Comparison of ENCODE assay signal across 8 cellular contexts in the genomic region with DNA sequence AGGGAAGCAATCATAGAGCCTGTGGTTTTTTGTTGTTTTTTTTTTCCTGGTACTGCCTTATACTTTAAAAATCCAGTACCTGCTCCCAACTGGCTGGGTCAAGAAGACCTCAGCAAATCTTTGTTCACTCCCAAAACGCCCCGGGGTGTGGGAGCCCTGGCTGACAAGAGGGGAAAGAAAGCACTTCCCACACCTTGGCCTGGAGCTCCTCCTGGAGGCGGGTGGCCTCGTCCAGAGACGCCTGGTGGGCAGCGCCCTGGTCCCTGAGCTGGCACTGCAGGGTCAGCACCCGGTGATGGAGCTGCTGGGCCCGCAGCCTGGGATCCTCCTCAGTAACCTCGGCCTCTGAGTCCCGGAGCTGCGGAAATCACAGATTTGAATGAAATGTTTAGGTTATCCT. TPM values are rescaled to one million over a fixed set of nuclear protein-coding genes. Genes with fewer than 3 reads are reported as not detected.
A peak's percentile ranks its signal among the peaks of the same experiment; 100 is the strongest.
DNase-seq lines count a peak whose midpoint lies in the region; ATAC-seq and TF ChIP-seq lines count a peak whose summit lies in the region.

No MANE protein-coding gene starts in this region.

- intact Hi-C loops in left lung (cut with DNase I): loop anchor here in 1 of 2 donors (10.0 kb wide), 1 partner anchor 155 kb away; no protein-coding TSS in a partner anchor

- H3K27ac ChIP-seq in left lung: no peak overlapping the region

- ATAC-seq in left lung (peak; percentile 29), esophagus mucosa (no peak)

- peak in 1 of 2 donors; percentile 36 for TF ChIP-seq CTCF in left lung (IDR thresholded peaks at IDR 0.05)

- no peaks in the 10 kb centered on the region for H3K36me3 Mint-ChIP-seq in activated T-cell treated with anti-CD3 and anti-CD28 coated beads, Interleukin-2, amount 50 U/mL, for 24 hours (ENCODE audit: low read depth)

- H3K27me3 ChIP-seq in HAP-1 (ENCODE audit: low read depth) (peaks cover 13% of the 10 kb centered on the region; the same call in 1 of the 2 replicates), left lung (peaks cover 0 to 36% of the 10 kb centered on the region in 2 donors)

- DNase-seq in D341Med (ENCODE audit: low spot score) (peak; percentile 87), HAP-1 (ENCODE audit: low spot score in 2 of 2) (peak; percentile 11 to 73), RPMI7951 (ENCODE audit: low read depth) (peak; percentile 14), left lung (no peak), germinal center (ENCODE audit: low spot score) (no peak), midbrain (lab: John Stamatoyannopoulos, UW) (no peak)
- no peak for DNase-seq in activated T-cell treated with anti-CD3 and anti-CD28 coated beads, Interleukin-2, amount 50 U/mL, for 24 hours

- H3K27ac Mint-ChIP-seq in activated T-cell treated with anti-CD3 and anti-CD28 coated beads, Interleukin-2, amount 50 U/mL, for 24 hours: no peak overlapping the region

- H3K27me3 Mint-ChIP-seq in activated T-cell treated with anti-CD3 and anti-CD28 coated beads, Interleukin-2, amount 50 U/mL, for 24 hours: peaks cover 26% of the 10 kb centered on the region

- H3K36me3 ChIP-seq in HAP-1 (replicated peaks) (no peaks in the 10 kb centered on the region), left lung (no peaks in the 10 kb centered on the region)

- in situ Hi-C loops in HAP-1 (cut with MboI; ENCODE audit: low sequenced_read_pairs): no loop called here

- no peak overlapping the region for H3K4me3 Mint-ChIP-seq in activated T-cell treated with anti-CD3 and anti-CD28 coated beads, Interleukin-2, amount 50 U/mL, for 24 hours

- H3K4me3 ChIP-seq in HAP-1 (no peak overlapping the region), left lung (no peak overlapping the region)

- H3K9me3 ChIP-seq in HAP-1: no peaks in the 10 kb centered on the region
- peaks cover 0 to 13% of the 10 kb centered on the region in 2 donors for H3K9me3 ChIP-seq in left lung

- peaks cover 16% of the 10 kb centered on the region for H3K9me3 Mint-ChIP-seq in activated T-cell treated with anti-CD3 and anti-CD28 coated beads, Interleukin-2, amount 50 U/mL, for 24 hours

- H3K4me1 ChIP-seq in HAP-1 (no peaks in the 10 kb centered on the region), left lung (no peaks in the 10 kb centered on the region)

- H3K4me1 Mint-ChIP-seq in activated T-cell treated with anti-CD3 and anti-CD28 coated beads, Interleukin-2, amount 50 U/mL, for 24 hours (ENCODE audit: low read depth): no peaks in the 10 kb centered on the region

RNA-seq across cellular contexts. Expression of a gene that starts 38.2 kb away (rescaled TPM):
- not detected in 2 replicates for total RNA-seq in RPMI7951 (2014; rRNA removed; shearing (Covaris generic))
- total RNA-seq in left lung (under 1 TPM; 0.03 to 0.10 TPM), esophagus mucosa (0.04 TPM)

Comparison
In these comparisons a context has a peak if more than half of its experiments do, and no peak if none do; other contexts are left out.
1. DNase-seq: peak in D341Med (single experiment), HAP-1 (2 of 2) and RPMI7951 (single experiment); none in left lung (0 of 2), activated T-cell treated with anti-CD3 and anti-CD28 coated beads, Interleukin-2, amount 50 U/mL, for 24 hours (single experiment), germinal center (single experiment) and midbrain (single experiment).